ENCODE assay signal across 21 cellular contexts in genomic region chr7:79401254-79401653, GRCh38.
"Had no signal": no experiment of that assay in that cellular context is flagged by ENCODE, and none has a peak within 500 bp of the region (broad histone marks: within the 10 kb centered on the region; RNA-seq: fewer than 3 reads in every experiment).

No MANE protein-coding gene starts in this region.

- H3K27me3 ChIP-seq: esophagus squamous epithelium, gastroesophageal sphincter, upper lobe of right lung had no signal

- H3K4me3 ChIP-seq: esophagus squamous epithelium, gastroesophageal sphincter, lung, prostate gland, upper lobe of right lung had no signal

- H3K36me3 ChIP-seq: esophagus squamous epithelium, gastroesophageal sphincter, prostate gland, upper lobe of right lung had no signal

- H3K4me3 Mint-ChIP-seq: activated naive CD8-positive, alpha-beta T cell; activated T-cell treated with anti-CD3 and anti-CD28 coated beads, Interleukin-2, amount 50 U/mL, for 4 hours; endodermal cell; naive thymus-derived CD8-positive, alpha-beta T cell; T-helper 17 cell had no signal

- H3K27ac ChIP-seq: esophagus squamous epithelium, gastroesophageal sphincter, prostate gland, upper lobe of right lung had no signal

- H3K4me1 Mint-ChIP-seq: endodermal cell; naive thymus-derived CD8-positive, alpha-beta T cell; T-helper 17 cell had no signal

- H3K9me3 ChIP-seq: esophagus squamous epithelium, gastroesophageal sphincter, prostate gland, upper lobe of right lung had no signal

- H3K36me3 Mint-ChIP-seq: activated naive CD8-positive, alpha-beta T cell; naive thymus-derived CD8-positive, alpha-beta T cell had no signal

- DNase-seq: activated CD4-positive, alpha-beta T cell treated with anti-CD3 and anti-CD28 coated beads for 4 hours; activated CD4-positive, alpha-beta T cell treated with anti-CD3 and anti-CD28 coated beads, Interleukin-2, amount 50 U/mL, for 48 hours; activated CD4-positive, CD25-positive, alpha-beta regulatory T cell; activated CD8-positive, alpha-beta memory T cell treated with anti-CD3 and anti-CD28 coated beads, Interleukin-2, amount 50 U/mL, for 48 hours; activated naive CD4-positive, alpha-beta T cell; activated T-cell treated with anti-CD3 and anti-CD28 coated beads, Interleukin-2, amount 50 U/mL, for 4 hours; cortex of kidney; endodermal cell; esophagus squamous epithelium; head of caudate nucleus; left colon; naive thymus-derived CD8-positive, alpha-beta T cell; stimulated activated CD4-positive, alpha-beta T cell treated with anti-CD3 and anti-CD28 coated beads, Interleukin-4, amount 100 ng/mL, for 24 hours; stimulated activated naive CD8-positive, alpha-beta T cell treated with anti-CD3 and anti-CD28 coated beads, Interleukin-15, Interleukin-2, amounts not matched to agents 100 U/mL and 50 U/mL, for 24 hours; T-helper 17 cell; upper lobe of right lung had no signal

- H3K27ac Mint-ChIP-seq: activated naive CD8-positive, alpha-beta T cell; activated T-helper 2 cell treated with anti-CD3 and anti-CD28 coated beads, Interferon-gamma antibody, Interleukin-2, Interleukin-4, amounts not matched to agents 10 μg/mL and 5 μg/mL and 100 μg/mL, durations not matched to agents 14 hours and 24 hours and 36 hours; endodermal cell; naive thymus-derived CD8-positive, alpha-beta T cell; T-helper 17 cell had no signal

- H3K27me3 Mint-ChIP-seq: activated naive CD8-positive, alpha-beta T cell; T-helper 17 cell had no signal

- H3K4me1 ChIP-seq: prostate gland had no signal

- H3K9me3 Mint-ChIP-seq: activated T-cell treated with anti-CD3 and anti-CD28 coated beads, Interleukin-2, amount 50 U/mL, for 4 hours; activated T-helper 2 cell treated with anti-CD3 and anti-CD28 coated beads, Interferon-gamma antibody, Interleukin-2, Interleukin-4, amounts not matched to agents 10 μg/mL and 5 μg/mL and 100 μg/mL, durations not matched to agents 14 hours and 24 hours and 36 hours; endodermal cell; naive thymus-derived CD8-positive, alpha-beta T cell had no signal

- ATAC-seq: activated T-cell treated with anti-CD3 and anti-CD28 coated beads, Interleukin-2, amount 50 U/mL, for 4 hours; gastroesophageal sphincter; left colon; naive thymus-derived CD8-positive, alpha-beta T cell; stimulated activated naive CD8-positive, alpha-beta T cell treated with anti-CD3 and anti-CD28 coated beads, Interleukin-15, Interleukin-2, amounts not matched to agents 100 U/mL and 50 U/mL, for 24 hours; T-helper 17 cell; upper lobe of right lung had no signal
